Comparison of ENCODE assay signal across 23 cellular contexts in the genomic region with DNA sequence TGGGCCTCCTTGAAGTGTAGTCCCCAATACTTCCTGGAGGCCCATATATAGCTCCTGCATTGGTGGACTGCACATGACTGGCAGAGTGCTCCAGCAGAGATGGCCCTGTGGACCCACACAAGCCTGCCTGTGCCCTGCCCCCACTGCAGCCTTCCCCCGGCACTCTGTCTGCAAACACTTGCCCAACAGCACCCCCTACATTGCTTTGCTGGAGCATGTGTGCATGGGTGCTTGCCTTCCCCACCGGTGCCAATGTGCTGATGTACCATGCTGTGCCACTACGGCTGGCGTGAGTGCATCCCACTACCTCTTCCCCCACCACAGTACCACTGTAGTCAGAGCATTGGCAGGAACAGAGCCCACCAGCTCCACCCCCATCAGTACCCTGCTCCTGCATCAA.
DNase-seq lines count a peak whose midpoint lies in the region; ATAC-seq, FAIRE-seq and TF ChIP-seq lines count a peak whose summit lies in the region.
"Had no signal": no experiment of that assay in that cellular context is flagged by ENCODE, and none has a peak within 500 bp of the region (broad histone marks: within the 10 kb centered on the region; RNA-seq: fewer than 3 reads in every experiment).

No MANE protein-coding gene starts in this region.

- POLR2A ChIA-PET in WTC11 (lab: Charles Lee), result no interaction called here

- no peak overlapping the region for H3K27ac Mint-ChIP-seq in WTC11
- H3K27ac Mint-ChIP-seq: CD4-positive, CD25-positive, alpha-beta regulatory T cell; CD8-positive, alpha-beta memory T cell; HFFc6; IgD-negative memory B cell had no signal

- no peaks in the 10 kb centered on the region for H3K4me1 Mint-ChIP-seq in WTC11
- H3K4me1 Mint-ChIP-seq: CD4-positive, CD25-positive, alpha-beta regulatory T cell; CD8-positive, alpha-beta memory T cell had no signal

- H4K20me1 ChIP-seq in osteoblast (ENCODE audit: insufficient read depth, low read length), result no peaks in the 10 kb centered on the region

- H3K27ac ChIP-seq in kidney (ENCODE audit: low read depth in 2 of 2, low read length in 2 of 2) (no peak overlapping the region), osteoblast (ENCODE audit: low read depth, low read length) (no peak overlapping the region), upper lobe of right lung (no peak overlapping the region), gastroesophageal sphincter (no peak overlapping the region)
- H3K27ac ChIP-seq: GM23248 had no signal

- no peak for FAIRE-seq in kidney (lab: Jason Lieb, UNC)
- FAIRE-seq: A204.1, G401.6, GM12891, GM18507, HepG2 had no signal

- CTCF ChIA-PET in WTC11 (lab: Charles Lee), result no interaction called here

- peaks cover 0 to 3% of the 10 kb centered on the region in 2 donors for H3K9me3 ChIP-seq in kidney (ENCODE audit: control insufficient read depth in 1 of 2, low read length in 2 of 2)
- H3K9me3 ChIP-seq in osteoblast (ENCODE audit: low read depth, low read length), result no peaks in the 10 kb centered on the region
- H3K9me3 ChIP-seq in upper lobe of right lung, result no peaks in the 10 kb centered on the region
- no peaks in the 10 kb centered on the region for H3K9me3 ChIP-seq in gastroesophageal sphincter
- H3K9me3 ChIP-seq: BE2C had no signal

- TF ChIP-seq CTCF in WTC11 (IDR thresholded peaks at IDR 0.05) (no peak), kidney (IDR thresholded peaks at IDR 0.05; ENCODE audit: borderline replicate concordance, extremely low read depth, insufficient read depth) (no peak), osteoblast (IDR thresholded peaks at IDR 0.05; ENCODE audit: extremely low read depth, low read depth, low read length) (no peak), upper lobe of right lung (IDR thresholded peaks at IDR 0.05) (no peak), gastroesophageal sphincter (IDR thresholded peaks at IDR 0.05) (no peak)

- no peak overlapping the region for H2AFZ ChIP-seq in osteoblast (ENCODE audit: low read length)
- H2AFZ ChIP-seq: GM23248 had no signal

- H3K9ac ChIP-seq in kidney (ENCODE audit: low read length in 2 of 2), result no peak overlapping the region
- H3K9ac ChIP-seq: GM23248 had no signal

- H3K36me3 ChIP-seq in kidney (ENCODE audit: control insufficient read depth in 1 of 2, insufficient read depth in 2 of 2, low read length in 2 of 2), result no peaks in the 10 kb centered on the region
- H3K36me3 ChIP-seq in osteoblast (ENCODE audit: insufficient read depth, low read length), result no peaks in the 10 kb centered on the region
- no peaks in the 10 kb centered on the region for H3K36me3 ChIP-seq in upper lobe of right lung
- H3K36me3 ChIP-seq in gastroesophageal sphincter, result no peaks in the 10 kb centered on the region
- H3K36me3 ChIP-seq: BE2C had no signal

- no peaks in the 10 kb centered on the region for H3K4me1 ChIP-seq in kidney (ENCODE audit: control insufficient read depth in 1 of 2, insufficient read depth in 1 of 2, low read depth in 1 of 2, low read length in 2 of 2)
- H3K4me1 ChIP-seq in osteoblast (ENCODE audit: insufficient read depth, low read length), result no peaks in the 10 kb centered on the region
- no peaks in the 10 kb centered on the region for H3K4me1 ChIP-seq in upper lobe of right lung
- no peaks in the 10 kb centered on the region for H3K4me1 ChIP-seq in gastroesophageal sphincter
- H3K4me1 ChIP-seq: BE2C had no signal

- DNase-seq in WTC11 (ENCODE audit: low spot score) (no peak), kidney (peak; percentile 39), osteoblast (ENCODE audit: insufficient read length, low spot score, missing footprints) (peak; percentile 8), upper lobe of right lung (no peak), NCI-H748 treated with DMSO at 0.1 percent for 48 hours (lab: John Stamatoyannopoulos, UW) (no peak), cerebellum (ENCODE audit: low spot score) (no peak)
- DNase-seq: ACHN; BE2C; C1 segment of cervical spinal cord; CD4-positive, CD25-positive, alpha-beta regulatory T cell; CD8-positive, alpha-beta memory T cell; COR-L47; GM23248; H7; HFFc6 had no signal

- peaks cover 45% of the 10 kb centered on the region for H3K36me3 Mint-ChIP-seq in WTC11
- H3K36me3 Mint-ChIP-seq: CD4-positive, CD25-positive, alpha-beta regulatory T cell; IgD-negative memory B cell had no signal

- no peaks in the 10 kb centered on the region for H3K79me2 ChIP-seq in osteoblast (ENCODE audit: insufficient read depth, low read length)

- H3K4me3 Mint-ChIP-seq in WTC11, result no peak overlapping the region
- H3K4me3 Mint-ChIP-seq: CD8-positive, alpha-beta memory T cell; HFFc6; IgD-negative memory B cell had no signal

- H3K9me3 Mint-ChIP-seq in WTC11, result peaks cover 74% of the 10 kb centered on the region

- H3K27me3 ChIP-seq in osteoblast (ENCODE audit: insufficient read depth, low read length) (no peaks in the 10 kb centered on the region), upper lobe of right lung (no peaks in the 10 kb centered on the region), gastroesophageal sphincter (no peaks in the 10 kb centered on the region)
- H3K27me3 ChIP-seq: BE2C had no signal

- H3K4me3 ChIP-seq in kidney (ENCODE audit: low read length in 2 of 2), result no peak overlapping the region
- H3K4me3 ChIP-seq in osteoblast (ENCODE audit: insufficient read depth, low read length), result no peak overlapping the region
- H3K4me3 ChIP-seq in upper lobe of right lung, result no peak overlapping the region
- no peak overlapping the region for H3K4me3 ChIP-seq in gastroesophageal sphincter
- H3K4me3 ChIP-seq: GM23248 had no signal

- no peak for TF ChIP-seq POLR2A in gastroesophageal sphincter (IDR thresholded peaks at IDR 0.05)

- H3K27me3 Mint-ChIP-seq in WTC11 (ENCODE audit: low read depth), result peaks cover 6% of the 10 kb centered on the region; the same call in 1 of the 2 replicates
- H3K27me3 Mint-ChIP-seq: CD4-positive, CD25-positive, alpha-beta regulatory T cell; CD8-positive, alpha-beta memory T cell; IgD-negative memory B cell had no signal

- ATAC-seq in WTC11 (peak; percentile 48; the same call in 1 of the 2 replicates), upper lobe of right lung (peak; percentile 43), gastroesophageal sphincter (no peak)
- ATAC-seq: HCT116, HepG2 had no signal

- TF ChIP-seq EP300 in gastroesophageal sphincter (IDR thresholded peaks at IDR 0.05), result no peak

- WGBS in gastroesophageal sphincter (ENCODE audit: low coverage in 1 of 2), 2 donors, result 97% methylated on average over 4 of the region's 4 CpGs; no CpG with 5 or more reads in 1 of the 2 donors

- H3K4me2 ChIP-seq in osteoblast (ENCODE audit: insufficient read depth, low read length), result no peak overlapping the region

- intact Hi-C loops in kidney (cut with DNase I), result no loop called here
- intact Hi-C loops in upper lobe of right lung (cut with DNase I), result no loop called here

TF ChIP-seq in WTC11, 78 proteins besides CTCF, POLR2A, EP300 and RAD21:
- no peak for TF ChIP-seq TEAD1 (CRISPR knock-in tag; IDR thresholded peaks at IDR 0.05)
- TF ChIP-seq ZBTB21 (CRISPR knock-in tag; IDR thresholded peaks at IDR 0.05; ENCODE audit: borderline replicate concordance), result no peak

Comparison
In these comparisons a context has a peak if more than half of its experiments do, and no peak if none do; other contexts are left out.
1. DNase-seq: peak in kidney (single experiment) and osteoblast (single experiment); none in WTC11 (single experiment), upper lobe of right lung (single experiment), NCI-H748 treated with DMSO at 0.1 percent for 48 hours (single experiment) and cerebellum (single experiment).